ENCODE assay signal across 7 cellular contexts in the genomic region with DNA sequence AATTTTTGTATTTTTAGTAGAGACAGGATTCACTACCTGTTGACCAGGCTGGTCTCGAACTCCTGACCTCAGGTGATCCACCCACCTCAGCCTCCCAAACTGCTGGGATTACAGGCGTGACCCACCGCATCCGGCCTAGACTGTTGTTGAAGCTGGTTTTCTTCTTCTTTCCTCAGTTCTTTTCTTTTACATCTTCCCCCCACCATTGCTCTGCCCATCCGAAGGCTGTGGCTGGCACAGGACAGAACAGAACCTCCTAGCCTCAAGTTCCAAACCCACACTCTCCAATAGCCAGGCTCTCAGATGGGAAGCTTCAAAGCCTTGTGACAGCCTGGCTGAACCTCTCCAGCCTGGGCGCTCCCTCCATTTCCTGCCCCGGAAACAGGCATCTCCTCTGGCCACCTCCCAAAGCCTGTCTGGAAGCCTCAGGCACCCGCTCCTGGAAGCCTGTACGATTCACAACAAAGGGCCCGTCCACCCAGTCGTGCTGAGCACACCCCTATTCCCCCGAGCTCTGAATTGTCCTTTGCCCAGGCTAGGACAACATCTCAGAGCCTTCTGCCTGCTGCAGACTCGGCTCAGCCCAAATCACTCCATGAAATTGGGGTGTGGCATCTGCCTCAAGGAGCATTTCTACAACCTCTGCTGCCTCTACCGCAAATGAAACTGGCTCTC.
DNase-seq lines count a peak whose midpoint lies in the region; ATAC-seq, FAIRE-seq and TF ChIP-seq lines count a peak whose summit lies in the region.
"Not testable (repeated sequence)": the region's sequence is repeated elsewhere in the genome, so short reads cannot be mapped to it uniquely, and the experiment has no call there.

No MANE protein-coding gene starts in this region.

- peak; percentile 13 to 40 for DNase-seq in Caco-2
- DNase-seq in activated CD4-positive, alpha-beta T cell treated with anti-CD3 and anti-CD28 coated beads, Interleukin-2, amount 10 ng/mL, durations not matched to agents 24 days and 14 days = peak; percentile 60
- peak in 1 of 2 donors; percentile 21 for DNase-seq in central memory CD8-positive, alpha-beta T cell (ENCODE audit: low spot score in 2 of 2)
- peak; percentile 80 for DNase-seq in cardiac septum (ENCODE audit: low spot score)
- DNase-seq in lower lobe of right lung = peak; percentile 57
- peak; percentile 20 to 86 (median 27) for DNase-seq in pancreas
- DNase-seq in stimulated activated CD4-positive, alpha-beta T cell treated with anti-CD3 and anti-CD28 coated beads, Interleukin-1b, Interleukin-23, amount 100 ng/mL, for 48 hours = peak; percentile 1

- CTCF ChIA-PET in Caco-2 (lab: Charles Lee) = not testable (repeated sequence)

- not testable (repeated sequence) for H3K4me1 ChIP-seq in Caco-2, lower lobe of right lung, pancreas

- H3K27me3 ChIP-seq in Caco-2 (replicated peaks; ENCODE audit: control insufficient read depth, insufficient read depth, low read length); lower lobe of right lung (ENCODE audit: low read depth); pancreas: not testable (repeated sequence)

- TF ChIP-seq CTCF in Caco-2 (IDR thresholded peaks at IDR 0.05; ENCODE audit: insufficient read depth in 1 of 2, low read depth in 1 of 2, low read length in 1 of 2, severe bottlenecking in 1 of 2, unreplicated experiment in 1 of 2); lower lobe of right lung (IDR thresholded peaks at IDR 0.05); pancreas (IDR thresholded peaks at IDR 0.05): not testable (repeated sequence)

- H3K9me3 ChIP-seq in Caco-2, lower lobe of right lung, pancreas: not testable (repeated sequence)

- H3K9me3 Mint-ChIP-seq in Caco-2 (ENCODE audit: unreplicated experiment); activated CD4-positive, alpha-beta T cell treated with anti-CD3 and anti-CD28 coated beads, Interleukin-2, amount 10 ng/mL, durations not matched to agents 24 days and 14 days; central memory CD8-positive, alpha-beta T cell: not testable (repeated sequence)

- BruUV-seq in Caco-2 (replicated peaks; lab: Mats Ljungman, UMichigan) = not testable (repeated sequence)

- intact Hi-C loops in Caco-2 (cut with micrococcal nuclease; ENCODE audit: unreplicated experiment) = loop anchor here (10.0 kb wide), 1 partner anchor 284 kb away; no protein-coding TSS in a partner anchor
- intact Hi-C loops in activated CD4-positive, alpha-beta T cell treated with anti-CD3 and anti-CD28 coated beads, Interleukin-2, amount 10 ng/mL, durations not matched to agents 24 days and 14 days (cut with micrococcal nuclease); cardiac septum (cut with DNase I); lower lobe of right lung (cut with DNase I); pancreas (cut with DNase I): not testable (repeated sequence)

- not testable (repeated sequence) for FAIRE-seq in pancreas (lab: Jason Lieb, UNC)

- not testable (repeated sequence) for H3K36me3 ChIP-seq in Caco-2 (ENCODE audit: control insufficient read depth, insufficient read depth, low read length); pancreas
- peaks cover 14% of the 10 kb centered on the region for H3K36me3 ChIP-seq in lower lobe of right lung

- not testable (repeated sequence) for H3K27ac Mint-ChIP-seq in Caco-2 (ENCODE audit: unreplicated experiment); activated CD4-positive, alpha-beta T cell treated with anti-CD3 and anti-CD28 coated beads, Interleukin-2, amount 10 ng/mL, durations not matched to agents 24 days and 14 days
- peak overlapping the region; percentile 32 for H3K27ac Mint-ChIP-seq in central memory CD8-positive, alpha-beta T cell (ENCODE audit: low read depth)

- not testable (repeated sequence) for H3K27me3 Mint-ChIP-seq in Caco-2 (ENCODE audit: insufficient read depth, unreplicated experiment); activated CD4-positive, alpha-beta T cell treated with anti-CD3 and anti-CD28 coated beads, Interleukin-2, amount 10 ng/mL, durations not matched to agents 24 days and 14 days; central memory CD8-positive, alpha-beta T cell

- H3K4me3 Mint-ChIP-seq in Caco-2 (ENCODE audit: unreplicated experiment); activated CD4-positive, alpha-beta T cell treated with anti-CD3 and anti-CD28 coated beads, Interleukin-2, amount 10 ng/mL, durations not matched to agents 24 days and 14 days; central memory CD8-positive, alpha-beta T cell: not testable (repeated sequence)

- H3K27ac ChIP-seq in lower lobe of right lung, pancreas: not testable (repeated sequence)

- ATAC-seq in central memory CD8-positive, alpha-beta T cell (replicated peaks; ENCODE audit: extremely low read depth, poor library complexity, severe bottlenecking); lower lobe of right lung; pancreas: not testable (repeated sequence)

- POLR2A ChIA-PET in Caco-2 (lab: Charles Lee) = not testable (repeated sequence)

- peaks cover 12% of the 10 kb centered on the region for H3K36me3 Mint-ChIP-seq in Caco-2 (ENCODE audit: insufficient read depth, unreplicated experiment)
- H3K36me3 Mint-ChIP-seq in activated CD4-positive, alpha-beta T cell treated with anti-CD3 and anti-CD28 coated beads, Interleukin-2, amount 10 ng/mL, durations not matched to agents 24 days and 14 days (ENCODE audit: low read depth) = not testable (repeated sequence)
- H3K36me3 Mint-ChIP-seq in central memory CD8-positive, alpha-beta T cell (ENCODE audit: insufficient read depth) = peaks cover 15% of the 10 kb centered on the region

- not testable (repeated sequence) for H3K4me1 Mint-ChIP-seq in Caco-2 (ENCODE audit: low read depth, unreplicated experiment); activated CD4-positive, alpha-beta T cell treated with anti-CD3 and anti-CD28 coated beads, Interleukin-2, amount 10 ng/mL, durations not matched to agents 24 days and 14 days; central memory CD8-positive, alpha-beta T cell

- WGBS in pancreas, 2 donors = 93 to 94% methylated on average over 8 to 9 of the region's 14 CpGs

- not testable (repeated sequence) for H3K4me3 ChIP-seq in Caco-2 (ENCODE audit: low read depth, low read length); lower lobe of right lung; pancreas
